8 cellular contexts compared by ENCODE assay signal in the genomic region with DNA sequence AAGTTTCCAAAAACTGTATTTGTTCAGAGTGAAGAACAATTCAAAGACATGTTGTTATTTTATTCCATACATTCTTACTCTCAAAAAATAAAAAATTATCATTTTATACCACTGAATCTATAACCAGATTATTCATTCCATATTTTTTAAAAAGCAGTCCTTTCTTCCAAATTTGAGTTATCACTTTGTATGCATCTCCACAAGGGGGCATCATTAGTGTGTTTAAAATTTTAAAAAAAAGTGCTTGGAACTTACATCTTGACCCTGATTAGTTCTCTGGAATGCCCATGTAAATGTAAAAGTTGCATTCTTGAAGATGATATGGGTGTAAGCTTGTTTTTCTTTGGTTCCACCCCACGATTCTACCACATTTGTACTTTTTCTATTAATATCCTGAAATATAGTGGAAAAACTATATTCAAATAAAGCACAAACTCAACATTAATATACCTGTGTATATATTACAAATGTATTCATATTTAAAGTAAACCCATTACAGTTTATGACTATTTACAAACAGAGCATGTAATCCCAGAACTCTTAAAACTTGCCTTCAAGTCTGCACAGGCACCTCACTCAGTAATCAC.
DNase-seq lines count a peak whose midpoint lies in the region; ATAC-seq and TF ChIP-seq lines count a peak whose summit lies in the region.

No MANE protein-coding gene starts in this region.

- no peak for ATAC-seq in GM21576 (IDR thresholded peaks at IDR 0.05; ENCODE audit: unreplicated experiment)
- no peak for ATAC-seq in HG03521 (IDR thresholded peaks at IDR 0.05; ENCODE audit: unreplicated experiment)

- no peaks in the 10 kb centered on the region for H3K36me3 Mint-ChIP-seq in activated T-helper 2 cell treated with anti-CD3 and anti-CD28 coated beads, Interferon-gamma antibody, Interleukin-2, Interleukin-4, amounts not matched to agents 10 μg/mL and 5 μg/mL and 100 μg/mL, durations not matched to agents 14 hours and 24 hours and 36 hours (ENCODE audit: low read depth)

- no peaks in the 10 kb centered on the region for H3K4me1 ChIP-seq in testis

- WGBS in testis, 2 donors = 33 to 43% methylated on average over 1 of the region's 1 CpG

- H3K27me3 ChIP-seq in testis = no peaks in the 10 kb centered on the region

- peaks cover 2% of the 10 kb centered on the region for H3K27me3 Mint-ChIP-seq in activated T-helper 2 cell treated with anti-CD3 and anti-CD28 coated beads, Interferon-gamma antibody, Interleukin-2, Interleukin-4, amounts not matched to agents 10 μg/mL and 5 μg/mL and 100 μg/mL, durations not matched to agents 14 hours and 24 hours and 36 hours (ENCODE audit: low read depth)

- no peaks in the 10 kb centered on the region for H3K9me3 Mint-ChIP-seq in activated T-helper 2 cell treated with anti-CD3 and anti-CD28 coated beads, Interferon-gamma antibody, Interleukin-2, Interleukin-4, amounts not matched to agents 10 μg/mL and 5 μg/mL and 100 μg/mL, durations not matched to agents 14 hours and 24 hours and 36 hours

- no peak overlapping the region for H3K27ac ChIP-seq in testis

- peak; percentile 13 for DNase-seq in NOMO-1 treated with DMSO at 0.1 percent for 48 hours (lab: John Stamatoyannopoulos, UW; ENCODE audit: unreplicated experiment)
- no peak for DNase-seq in NOMO-1 treated with dmso at 0.1 percent for 144 hours (lab: John Stamatoyannopoulos, UW; ENCODE audit: unreplicated experiment)
- DNase-seq in NCI-H748 treated with DMSO at 0.1 percent for 48 hours (lab: John Stamatoyannopoulos, UW) = peak; percentile 10
- DNase-seq in epithelial cell of proximal tubule (ENCODE audit: low read depth) = no peak
- DNase-seq in testis = no peak
- no peak for DNase-seq in activated T-helper 2 cell treated with anti-CD3 and anti-CD28 coated beads, Interferon-gamma antibody, Interleukin-2, Interleukin-4, amounts not matched to agents 10 μg/mL and 5 μg/mL and 100 μg/mL, durations not matched to agents 14 hours and 24 hours and 36 hours (ENCODE audit: low spot score)

- peak; percentile 57 for TF ChIP-seq CTCF in epithelial cell of proximal tubule (conservative IDR thresholded peaks at IDR 0.05; ENCODE audit: low read depth, low read length)
- peak; percentile 20 to 59 (median 29) for TF ChIP-seq CTCF in testis (IDR thresholded peaks at IDR 0.05)

- no peak overlapping the region for H3K27ac Mint-ChIP-seq in activated T-helper 2 cell treated with anti-CD3 and anti-CD28 coated beads, Interferon-gamma antibody, Interleukin-2, Interleukin-4, amounts not matched to agents 10 μg/mL and 5 μg/mL and 100 μg/mL, durations not matched to agents 14 hours and 24 hours and 36 hours

- no peaks in the 10 kb centered on the region for H3K9me3 ChIP-seq in testis

- H3K4me3 Mint-ChIP-seq in activated T-helper 2 cell treated with anti-CD3 and anti-CD28 coated beads, Interferon-gamma antibody, Interleukin-2, Interleukin-4, amounts not matched to agents 10 μg/mL and 5 μg/mL and 100 μg/mL, durations not matched to agents 14 hours and 24 hours and 36 hours (ENCODE audit: low read depth) = no peak overlapping the region

- H3K4me3 ChIP-seq in epithelial cell of proximal tubule (ENCODE audit: low read depth, low read length) (no peak overlapping the region), testis (no peak overlapping the region)

- H3K36me3 ChIP-seq in testis (ENCODE audit: low read depth, missing control alignments) = no peaks in the 10 kb centered on the region

- TF ChIP-seq POLR2A in testis (IDR thresholded peaks at IDR 0.05) = no peak

- intact Hi-C loops in testis (cut with DNase I; ENCODE audit: low total_unique reads) = no loop called here
- intact Hi-C loops in activated T-helper 2 cell treated with anti-CD3 and anti-CD28 coated beads, Interferon-gamma antibody, Interleukin-2, Interleukin-4, amounts not matched to agents 10 μg/mL and 5 μg/mL and 100 μg/mL, durations not matched to agents 14 hours and 24 hours and 36 hours (cut with micrococcal nuclease) = no loop called here

- peaks cover 2% of the 10 kb centered on the region for H3K4me1 Mint-ChIP-seq in activated T-helper 2 cell treated with anti-CD3 and anti-CD28 coated beads, Interferon-gamma antibody, Interleukin-2, Interleukin-4, amounts not matched to agents 10 μg/mL and 5 μg/mL and 100 μg/mL, durations not matched to agents 14 hours and 24 hours and 36 hours (ENCODE audit: low read depth)

Comparison
In these comparisons a context has a peak if more than half of its experiments do, and no peak if none do; other contexts are left out.
1. DNase-seq: peak in NOMO-1 treated with DMSO at 0.1 percent for 48 hours (single experiment) and NCI-H748 treated with DMSO at 0.1 percent for 48 hours (single experiment); none in NOMO-1 treated with dmso at 0.1 percent for 144 hours (single experiment), epithelial cell of proximal tubule (single experiment), testis (single experiment) and activated T-helper 2 cell treated with anti-CD3 and anti-CD28 coated beads, Interferon-gamma antibody, Interleukin-2, Interleukin-4, amounts not matched to agents 10 μg/mL and 5 μg/mL and 100 μg/mL, durations not matched to agents 14 hours and 24 hours and 36 hours (single experiment).